Comparison of ENCODE assay signal across 2 cellular contexts in the genomic region with DNA sequence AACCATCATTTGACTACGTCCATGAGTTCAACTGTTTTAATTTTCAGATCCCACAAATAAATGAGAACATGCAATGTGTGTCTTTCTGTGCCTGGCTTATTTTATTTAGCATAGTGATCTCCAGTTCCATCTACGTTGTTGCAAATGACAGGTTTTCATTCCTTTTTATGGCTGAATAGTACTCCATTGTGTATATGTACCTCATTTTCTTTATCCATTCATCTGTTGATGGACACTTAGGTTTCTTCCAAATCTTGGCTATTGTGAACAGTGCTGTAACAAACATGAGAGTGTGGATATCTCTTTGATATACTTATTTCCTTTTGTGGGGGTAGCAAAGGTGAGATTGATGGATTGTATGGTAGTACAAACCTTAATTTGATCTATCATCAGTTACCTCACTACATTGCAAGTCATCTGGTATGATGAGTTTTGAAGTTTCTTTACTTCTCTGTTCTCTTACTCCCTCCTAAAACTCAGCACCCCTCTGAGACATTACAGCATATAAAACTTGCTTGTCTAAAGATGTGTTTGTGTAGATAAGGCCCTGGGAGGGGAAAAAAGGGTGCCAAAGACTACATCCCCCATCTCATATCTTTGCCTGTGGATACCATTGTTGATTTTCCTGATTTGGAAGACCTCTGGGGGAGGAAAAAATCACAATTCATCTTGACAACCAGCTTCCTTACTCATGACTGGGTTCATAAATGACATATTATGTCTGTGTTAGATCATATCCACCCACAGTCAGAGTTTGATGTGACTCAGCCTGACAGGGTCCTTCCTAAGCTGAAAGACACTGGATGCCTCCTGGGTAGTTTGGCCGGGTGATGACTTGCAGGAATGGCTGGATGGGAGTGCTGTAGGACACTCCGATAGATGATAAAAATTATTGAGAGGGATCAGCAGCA.
A peak's percentile ranks its signal among the peaks of the same experiment; 100 is the strongest.
TF ChIP-seq lines count a peak whose summit lies in the region.

No MANE protein-coding gene starts in this region.

TF ChIP-seq in endothelial cell of umbilical vein, 7 proteins besides CTCF, POLR2A, EP300 and RAD21:
- TF ChIP-seq, protein P1, sequence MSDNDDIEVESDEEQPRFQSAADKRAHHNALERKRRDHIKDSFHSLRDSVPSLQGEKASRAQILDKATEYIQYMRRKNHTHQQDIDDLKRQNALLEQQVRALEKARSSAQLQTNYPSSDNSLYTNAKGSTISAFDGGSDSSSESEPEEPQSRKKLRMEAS (IDR thresholded peaks at IDR 0.05; ENCODE audit: insufficient read depth, insufficient read length), result no peak
- peak; percentile 97 for TF ChIP-seq GATA2 (IDR thresholded peaks at IDR 0.05; ENCODE audit: insufficient read depth, insufficient read length, low read depth, low read length)
- TF ChIP-seq POLR2AphosphoS5 (IDR thresholded peaks at IDR 0.05; ENCODE audit: insufficient read depth, low read depth, low read length), result peak; percentile 30
- TF ChIP-seq MYC (IDR thresholded peaks at IDR 0.05; ENCODE audit: low read depth, low read length), result no peak
- TF ChIP-seq JUN (IDR thresholded peaks at IDR 0.05; ENCODE audit: borderline replicate concordance, insufficient read depth, insufficient read length, low read depth), result peak; percentile 63
- no peak for TF ChIP-seq EZH2 (IDR thresholded peaks at IDR 0.05; ENCODE audit: borderline replicate concordance, low read depth, low read length, severe bottlenecking)
- peak; percentile 90 for TF ChIP-seq FOS (IDR thresholded peaks at IDR 0.05; ENCODE audit: borderline replicate concordance, insufficient read depth, low read length)
TF ChIP-seq in endothelial cell of umbilical vein: peak in this region for 4.

TF ChIP-seq in HepG2, 621 proteins besides CTCF, POLR2A, EP300 and RAD21:
- TF ChIP-seq MIER2 (CRISPR knock-in tag; IDR thresholded peaks at IDR 0.05), result no peak
- TF ChIP-seq MTA1 (CRISPR knock-in tag; IDR thresholded peaks at IDR 0.05; ENCODE audit: borderline replicate concordance), result no peak
- no peak for TF ChIP-seq ZFY (CRISPR knock-in tag; IDR thresholded peaks at IDR 0.05)
- TF ChIP-seq, protein P2, sequence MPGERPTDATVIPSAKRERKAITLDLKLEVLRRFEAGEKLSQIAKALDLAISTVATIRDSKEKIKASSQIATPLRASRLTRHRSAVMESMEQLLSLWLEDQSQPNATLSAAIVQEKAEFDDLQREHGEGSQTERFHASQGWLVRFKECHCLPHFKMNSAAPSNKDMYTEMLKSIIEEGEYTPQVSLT (CRISPR knock-in tag; IDR thresholded peaks at IDR 0.05; ENCODE audit: borderline replicate concordance, low read depth), result no peak
- no peak for TF ChIP-seq CBX5 (CRISPR knock-in tag; IDR thresholded peaks at IDR 0.05; ENCODE audit: borderline replicate concordance)
- no peak for TF ChIP-seq ZNF720 (CRISPR knock-in tag; IDR thresholded peaks at IDR 0.05)
- TF ChIP-seq ZSCAN29 (CRISPR knock-in tag; conservative IDR thresholded peaks at IDR 0.05), result no peak
- TF ChIP-seq, protein P3, sequence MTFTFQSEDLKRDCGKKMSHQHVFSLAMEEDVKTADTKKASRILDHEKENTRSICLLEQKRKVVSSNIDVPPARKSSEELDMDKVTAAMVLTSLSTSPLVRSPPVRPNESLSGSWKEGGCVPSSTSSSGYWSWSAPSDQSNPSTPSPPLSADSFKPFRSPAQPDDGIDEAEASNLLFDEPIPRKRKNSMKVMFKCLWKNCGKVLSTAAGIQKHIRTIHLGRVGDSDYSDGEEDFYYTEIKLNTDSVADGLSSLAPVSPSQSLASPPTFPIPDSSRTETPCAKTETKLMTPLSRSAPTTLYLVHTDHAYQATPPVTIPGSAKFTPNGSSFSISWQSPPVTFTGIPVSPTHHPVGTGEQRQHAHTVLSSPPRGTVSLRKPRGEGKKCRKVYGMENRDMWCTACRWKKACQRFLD (CRISPR knock-in tag; IDR thresholded peaks at IDR 0.05; ENCODE audit: borderline replicate concordance), result no peak
- TF ChIP-seq, protein P4, sequence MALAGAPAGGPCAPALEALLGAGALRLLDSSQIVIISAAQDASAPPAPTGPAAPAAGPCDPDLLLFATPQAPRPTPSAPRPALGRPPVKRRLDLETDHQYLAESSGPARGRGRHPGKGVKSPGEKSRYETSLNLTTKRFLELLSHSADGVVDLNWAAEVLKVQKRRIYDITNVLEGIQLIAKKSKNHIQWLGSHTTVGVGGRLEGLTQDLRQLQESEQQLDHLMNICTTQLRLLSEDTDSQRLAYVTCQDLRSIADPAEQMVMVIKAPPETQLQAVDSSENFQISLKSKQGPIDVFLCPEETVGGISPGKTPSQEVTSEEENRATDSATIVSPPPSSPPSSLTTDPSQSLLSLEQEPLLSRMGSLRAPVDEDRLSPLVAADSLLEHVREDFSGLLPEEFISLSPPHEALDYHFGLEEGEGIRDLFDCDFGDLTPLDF (CRISPR knock-in tag; IDR thresholded peaks at IDR 0.05), result no peak
- TF ChIP-seq, protein P5, sequence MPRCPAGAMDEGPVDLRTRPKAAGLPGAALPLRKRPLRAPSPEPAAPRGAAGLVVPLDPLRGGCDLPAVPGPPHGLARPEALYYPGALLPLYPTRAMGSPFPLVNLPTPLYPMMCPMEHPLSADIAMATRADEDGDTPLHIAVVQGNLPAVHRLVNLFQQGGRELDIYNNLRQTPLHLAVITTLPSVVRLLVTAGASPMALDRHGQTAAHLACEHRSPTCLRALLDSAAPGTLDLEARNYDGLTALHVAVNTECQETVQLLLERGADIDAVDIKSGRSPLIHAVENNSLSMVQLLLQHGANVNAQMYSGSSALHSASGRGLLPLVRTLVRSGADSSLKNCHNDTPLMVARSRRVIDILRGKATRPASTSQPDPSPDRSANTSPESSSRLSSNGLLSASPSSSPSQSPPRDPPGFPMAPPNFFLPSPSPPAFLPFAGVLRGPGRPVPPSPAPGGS (CRISPR knock-in tag; IDR thresholded peaks at IDR 0.05), result no peak
- TF ChIP-seq, protein P6, sequence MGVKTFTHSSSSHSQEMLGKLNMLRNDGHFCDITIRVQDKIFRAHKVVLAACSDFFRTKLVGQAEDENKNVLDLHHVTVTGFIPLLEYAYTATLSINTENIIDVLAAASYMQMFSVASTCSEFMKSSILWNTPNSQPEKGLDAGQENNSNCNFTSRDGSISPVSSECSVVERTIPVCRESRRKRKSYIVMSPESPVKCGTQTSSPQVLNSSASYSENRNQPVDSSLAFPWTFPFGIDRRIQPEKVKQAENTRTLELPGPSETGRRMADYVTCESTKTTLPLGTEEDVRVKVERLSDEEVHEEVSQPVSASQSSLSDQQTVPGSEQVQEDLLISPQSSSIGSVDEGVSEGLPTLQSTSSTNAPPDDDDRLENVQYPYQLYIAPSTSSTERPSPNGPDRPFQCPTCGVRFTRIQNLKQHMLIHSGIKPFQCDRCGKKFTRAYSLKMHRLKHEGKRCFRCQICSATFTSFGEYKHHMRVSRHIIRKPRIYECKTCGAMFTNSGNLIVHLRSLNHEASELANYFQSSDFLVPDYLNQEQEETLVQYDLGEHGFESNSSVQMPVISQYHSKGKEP (CRISPR knock-in tag; IDR thresholded peaks at IDR 0.05), result no peak
- no peak for TF ChIP-seq ZNF274 (CRISPR knock-in tag; IDR thresholded peaks at IDR 0.05)
- TF ChIP-seq RBFOX2 (IDR thresholded peaks at IDR 0.05; ENCODE audit: low read depth, low read length), result no peak
- no peak for TF ChIP-seq ZNF616 (CRISPR knock-in tag; IDR thresholded peaks at IDR 0.05; ENCODE audit: low read depth)
- no peak for TF ChIP-seq ZBTB21 (CRISPR knock-in tag; IDR thresholded peaks at IDR 0.05)
